ENCODE assay signal across 10 cellular contexts in genomic region chr3:157154563-157155333, GRCh38. TPM values are rescaled to one million over a fixed set of nuclear protein-coding genes. Genes with fewer than 3 reads are reported as not detected.
DNase-seq lines count a peak whose midpoint lies in the region; ATAC-seq and TF ChIP-seq lines count a peak whose summit lies in the region.
"Had no signal": no experiment of that assay in that cellular context is flagged by ENCODE, and none has a peak within 500 bp of the region (broad histone marks: within the 10 kb centered on the region; RNA-seq: fewer than 3 reads in every experiment).

No MANE protein-coding gene starts in this region.

- no peak for DNase-seq in activated T-cell treated with anti-CD3 and anti-CD28 coated beads, Interleukin-2, amount 50 U/mL, for 72 hours
- no peak for DNase-seq in activated T-cell treated with anti-CD3 and anti-CD28 coated beads, Interleukin-2, amount 50 U/mL, for 48 hours
- DNase-seq in activated T-helper 2 cell treated with anti-CD3 and anti-CD28 coated beads, Interferon-gamma antibody, Interleukin-2, Interleukin-4, amounts not matched to agents 10 μg/mL and 5 μg/mL and 100 μg/mL, durations not matched to agents 14 hours and 24 hours and 36 hours (ENCODE audit: low spot score) = no peak
- DNase-seq in glutamatergic neuron (no peak), NCI-H446 treated with DMSO at 0.1 percent for 48 hours (lab: John Stamatoyannopoulos, UW) (no peak), globus pallidus (ENCODE audit: low spot score) (no peak)
- DNase-seq in stimulated activated naive B cell treated with anti-CD40 and anti-IgM and Interleukin-4, amounts not matched to agents 10 μg/mL and 1 μg/mL and 100 μg/mL, for 72 hours = no peak
- DNase-seq: NCI-H1105; stimulated activated CD4-positive, alpha-beta T cell treated with anti-CD3 and anti-CD28 coated beads, Interleukin-2, amount 100 ng/mL, for 24 hours had no signal

- peaks cover 81% of the 10 kb centered on the region for H3K4me1 Mint-ChIP-seq in activated T-cell treated with anti-CD3 and anti-CD28 coated beads, Interleukin-2, amount 50 U/mL, for 72 hours (ENCODE audit: low read depth)
- H3K4me1 Mint-ChIP-seq in activated T-helper 2 cell treated with anti-CD3 and anti-CD28 coated beads, Interferon-gamma antibody, Interleukin-2, Interleukin-4, amounts not matched to agents 10 μg/mL and 5 μg/mL and 100 μg/mL, durations not matched to agents 14 hours and 24 hours and 36 hours (ENCODE audit: low read depth) = peaks cover 66% of the 10 kb centered on the region
- H3K4me1 Mint-ChIP-seq in glutamatergic neuron (ENCODE audit: low read depth, unreplicated experiment) = peaks cover 33% of the 10 kb centered on the region
- H3K4me1 Mint-ChIP-seq in stimulated activated naive B cell treated with anti-CD40 and anti-IgM and Interleukin-4, amounts not matched to agents 10 μg/mL and 1 μg/mL and 100 μg/mL, for 72 hours = peaks cover 11 to 49% of the 10 kb centered on the region in 2 donors

- ATAC-seq in activated T-cell treated with anti-CD3 and anti-CD28 coated beads, Interleukin-2, amount 50 U/mL, for 72 hours (replicated peaks in 1 of 2) = no peak
- ATAC-seq in stimulated activated naive B cell treated with anti-CD40 and anti-IgM and Interleukin-4, amounts not matched to agents 10 μg/mL and 1 μg/mL and 100 μg/mL, for 72 hours (replicated peaks) = no peak
- ATAC-seq in GM18907 (IDR thresholded peaks at IDR 0.05; ENCODE audit: unreplicated experiment) = no peak

- H3K27me3 Mint-ChIP-seq in activated T-cell treated with anti-CD3 and anti-CD28 coated beads, Interleukin-2, amount 50 U/mL, for 72 hours (ENCODE audit: low read depth) = no peaks in the 10 kb centered on the region
- H3K27me3 Mint-ChIP-seq in activated T-helper 2 cell treated with anti-CD3 and anti-CD28 coated beads, Interferon-gamma antibody, Interleukin-2, Interleukin-4, amounts not matched to agents 10 μg/mL and 5 μg/mL and 100 μg/mL, durations not matched to agents 14 hours and 24 hours and 36 hours (ENCODE audit: low read depth) = no peaks in the 10 kb centered on the region
- H3K27me3 Mint-ChIP-seq in glutamatergic neuron (ENCODE audit: unreplicated experiment) = peaks cover 6% of the 10 kb centered on the region
- no peaks in the 10 kb centered on the region for H3K27me3 Mint-ChIP-seq in stimulated activated naive B cell treated with anti-CD40 and anti-IgM and Interleukin-4, amounts not matched to agents 10 μg/mL and 1 μg/mL and 100 μg/mL, for 72 hours

- no peak for TF ChIP-seq CTCF in glutamatergic neuron (IDR thresholded peaks at IDR 0.05; ENCODE audit: partially characterized antibody, unreplicated experiment)

- H3K4me3 Mint-ChIP-seq in activated T-cell treated with anti-CD3 and anti-CD28 coated beads, Interleukin-2, amount 50 U/mL, for 72 hours = peak overlapping the region; percentile 80 to 96
- peak overlapping the region; percentile 87 for H3K4me3 Mint-ChIP-seq in activated T-helper 2 cell treated with anti-CD3 and anti-CD28 coated beads, Interferon-gamma antibody, Interleukin-2, Interleukin-4, amounts not matched to agents 10 μg/mL and 5 μg/mL and 100 μg/mL, durations not matched to agents 14 hours and 24 hours and 36 hours (ENCODE audit: low read depth)
- peak overlapping the region; percentile 75 for H3K4me3 Mint-ChIP-seq in glutamatergic neuron (ENCODE audit: unreplicated experiment)
- H3K4me3 Mint-ChIP-seq in stimulated activated naive B cell treated with anti-CD40 and anti-IgM and Interleukin-4, amounts not matched to agents 10 μg/mL and 1 μg/mL and 100 μg/mL, for 72 hours = peak overlapping the region; percentile 52 to 60

- peaks cover 32 to 79% of the 10 kb centered on the region in 2 donors for H3K36me3 Mint-ChIP-seq in activated T-cell treated with anti-CD3 and anti-CD28 coated beads, Interleukin-2, amount 50 U/mL, for 72 hours (ENCODE audit: insufficient read depth in 2 of 2)
- peaks cover 91% of the 10 kb centered on the region for H3K36me3 Mint-ChIP-seq in activated T-helper 2 cell treated with anti-CD3 and anti-CD28 coated beads, Interferon-gamma antibody, Interleukin-2, Interleukin-4, amounts not matched to agents 10 μg/mL and 5 μg/mL and 100 μg/mL, durations not matched to agents 14 hours and 24 hours and 36 hours (ENCODE audit: low read depth)
- no peaks in the 10 kb centered on the region for H3K36me3 Mint-ChIP-seq in glutamatergic neuron (ENCODE audit: unreplicated experiment)
- peaks cover 37 to 59% of the 10 kb centered on the region in 2 donors for H3K36me3 Mint-ChIP-seq in stimulated activated naive B cell treated with anti-CD40 and anti-IgM and Interleukin-4, amounts not matched to agents 10 μg/mL and 1 μg/mL and 100 μg/mL, for 72 hours

- no peaks in the 10 kb centered on the region for H3K9me3 Mint-ChIP-seq in activated T-cell treated with anti-CD3 and anti-CD28 coated beads, Interleukin-2, amount 50 U/mL, for 72 hours
- no peaks in the 10 kb centered on the region for H3K9me3 Mint-ChIP-seq in activated T-helper 2 cell treated with anti-CD3 and anti-CD28 coated beads, Interferon-gamma antibody, Interleukin-2, Interleukin-4, amounts not matched to agents 10 μg/mL and 5 μg/mL and 100 μg/mL, durations not matched to agents 14 hours and 24 hours and 36 hours
- peaks cover 6% of the 10 kb centered on the region for H3K9me3 Mint-ChIP-seq in glutamatergic neuron (ENCODE audit: unreplicated experiment)
- H3K9me3 Mint-ChIP-seq in stimulated activated naive B cell treated with anti-CD40 and anti-IgM and Interleukin-4, amounts not matched to agents 10 μg/mL and 1 μg/mL and 100 μg/mL, for 72 hours = no peaks in the 10 kb centered on the region

- H3K27ac Mint-ChIP-seq in activated T-cell treated with anti-CD3 and anti-CD28 coated beads, Interleukin-2, amount 50 U/mL, for 72 hours = peak overlapping the region; percentile 98
- H3K27ac Mint-ChIP-seq in activated T-helper 2 cell treated with anti-CD3 and anti-CD28 coated beads, Interferon-gamma antibody, Interleukin-2, Interleukin-4, amounts not matched to agents 10 μg/mL and 5 μg/mL and 100 μg/mL, durations not matched to agents 14 hours and 24 hours and 36 hours = no peak overlapping the region
- H3K27ac Mint-ChIP-seq in glutamatergic neuron (ENCODE audit: unreplicated experiment) = no peak overlapping the region
- H3K27ac Mint-ChIP-seq in stimulated activated naive B cell treated with anti-CD40 and anti-IgM and Interleukin-4, amounts not matched to agents 10 μg/mL and 1 μg/mL and 100 μg/mL, for 72 hours = peak overlapping the region; percentile 48

- intact Hi-C loops in activated T-helper 2 cell treated with anti-CD3 and anti-CD28 coated beads, Interferon-gamma antibody, Interleukin-2, Interleukin-4, amounts not matched to agents 10 μg/mL and 5 μg/mL and 100 μg/mL, durations not matched to agents 14 hours and 24 hours and 36 hours (cut with micrococcal nuclease) = loop anchor here (5.0 kb wide), 1 partner anchor 337 kb away; no protein-coding TSS in a partner anchor

RNA-seq across cellular contexts. Expression of gene CCNL1, which starts 5.2 kb away (rescaled TPM):
- total RNA-seq in activated T-cell treated with anti-CD3 and anti-CD28 coated beads, Interleukin-2, amount 50 U/mL, for 72 hours = 100 to 1,000 TPM; 248 to 315 TPM
- 160 and 167 TPM in 2 replicates for total RNA-seq in activated T-helper 2 cell treated with anti-CD3 and anti-CD28 coated beads, Interferon-gamma antibody, Interleukin-2, Interleukin-4, amounts not matched to agents 10 μg/mL and 5 μg/mL and 100 μg/mL, durations not matched to agents 14 hours and 24 hours and 36 hours
- 123 TPM for total RNA-seq in glutamatergic neuron (ENCODE audit: unreplicated experiment)

Comparison
In these comparisons a context has a peak if more than half of its experiments do, and no peak if none do; other contexts are left out.
1. H3K27ac Mint-ChIP-seq: peak in activated T-cell treated with anti-CD3 and anti-CD28 coated beads, Interleukin-2, amount 50 U/mL, for 72 hours (single experiment) and stimulated activated naive B cell treated with anti-CD40 and anti-IgM and Interleukin-4, amounts not matched to agents 10 μg/mL and 1 μg/mL and 100 μg/mL, for 72 hours (single experiment); none in activated T-helper 2 cell treated with anti-CD3 and anti-CD28 coated beads, Interferon-gamma antibody, Interleukin-2, Interleukin-4, amounts not matched to agents 10 μg/mL and 5 μg/mL and 100 μg/mL, durations not matched to agents 14 hours and 24 hours and 36 hours (single experiment) and glutamatergic neuron (single experiment).
2. Peak in every context shown above with its lines, with median percentiles within 50 percentile points of each other: H3K4me3 Mint-ChIP-seq.